ENCODE assay signal across 1 cellular context in genomic region chr15:80695099-80695910, GRCh38.
A peak's percentile ranks its signal among the peaks of the same experiment; 100 is the strongest.
TF ChIP-seq lines count a peak whose summit lies in the region.

Gene ABHD17C, plus strand, starts transcription at chr15:80695310. Its CDS starts 120 bp downstream, at chr15:80695430.

TF ChIP-seq in H1, 55 proteins besides CTCF, POLR2A, EP300 and RAD21 (continued from another document):
- TF ChIP-seq, protein P1, sequence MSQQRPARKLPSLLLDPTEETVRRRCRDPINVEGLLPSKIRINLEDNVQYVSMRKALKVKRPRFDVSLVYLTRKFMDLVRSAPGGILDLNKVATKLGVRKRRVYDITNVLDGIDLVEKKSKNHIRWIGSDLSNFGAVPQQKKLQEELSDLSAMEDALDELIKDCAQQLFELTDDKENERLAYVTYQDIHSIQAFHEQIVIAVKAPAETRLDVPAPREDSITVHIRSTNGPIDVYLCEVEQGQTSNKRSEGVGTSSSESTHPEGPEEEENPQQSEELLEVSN (IDR thresholded peaks at IDR 0.05) = peak; percentile 68
- no peak for TF ChIP-seq JUN (IDR thresholded peaks at IDR 0.05; ENCODE audit: low read depth, low read length)
- TF ChIP-seq BRCA1 (IDR thresholded peaks at IDR 0.05; ENCODE audit: low read depth, low read length) = no peak
- TF ChIP-seq, protein P2, sequence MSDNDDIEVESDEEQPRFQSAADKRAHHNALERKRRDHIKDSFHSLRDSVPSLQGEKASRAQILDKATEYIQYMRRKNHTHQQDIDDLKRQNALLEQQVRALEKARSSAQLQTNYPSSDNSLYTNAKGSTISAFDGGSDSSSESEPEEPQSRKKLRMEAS (IDR thresholded peaks at IDR 0.05) = peak; percentile 80
- 0 out of 2 replicates have a peak, but pooled peaks have one; percentile 47 for TF ChIP-seq SUZ12 (IDR thresholded peaks at IDR 0.05; ENCODE audit: low read length)
- TF ChIP-seq CHD1 (IDR thresholded peaks at IDR 0.05; ENCODE audit: low read depth, low read length) = no peak
- no peak for TF ChIP-seq SRF (IDR thresholded peaks at IDR 0.05; ENCODE audit: low read depth, low read length)
- peak; percentile 76; the same call in 1 of the 2 replicates for TF ChIP-seq RBBP5 (IDR thresholded peaks at IDR 0.05; ENCODE audit: borderline replicate concordance, low read depth, low read length)
- no peak for TF ChIP-seq ASH2L (IDR thresholded peaks at IDR 0.05; ENCODE audit: low read length)
- no peak for TF ChIP-seq TCF12 (IDR thresholded peaks at IDR 0.05; ENCODE audit: low read depth, low read length)
TF ChIP-seq in H1: peak in this region for 7.
